In genomic region chr6:78345882-78346281, GRCh38 we compare ENCODE assay signal across 32 cellular contexts.
"Had no signal": no experiment of that assay in that cellular context is flagged by ENCODE, and none has a peak within 500 bp of the region (broad histone marks: within the 10 kb centered on the region; RNA-seq: fewer than 3 reads in every experiment).

No MANE protein-coding gene starts in this region.

- H3K27me3 ChIP-seq: ascending aorta, breast epithelium, cardiac muscle cell, colonic mucosa, heart left ventricle had no signal

- H3K36me3 Mint-ChIP-seq: activated CD4-positive, alpha-beta memory T cell treated with anti-CD3 and anti-CD28 coated beads for 36 hours; activated CD8-positive, alpha-beta memory T cell treated with anti-CD3 and anti-CD28 coated beads, Interleukin-2, amount 10 ng/mL, durations not matched to agents 7 days and 5 days; activated naive CD4-positive, alpha-beta T cell treated with anti-CD3 and anti-CD28 coated beads, Interleukin-2, amount 10 ng/mL, durations not matched to agents 7 days and 5 days; activated naive CD4-positive, alpha-beta T cell treated with anti-CD3 and anti-CD28 coated beads, Interleukin-2, amount 50 U/mL, for 72 hours; activated naive CD8-positive, alpha-beta T cell treated with anti-CD3 and anti-CD28 coated beads, Interleukin-2, amount 10 ng/mL, durations not matched to agents 7 days and 5 days; brain had no signal

- H3K9me3 Mint-ChIP-seq: activated CD4-positive, alpha-beta T cell treated with anti-CD3 and anti-CD28 coated beads, Interleukin-2, amount 10 ng/mL, durations not matched to agents 24 days and 14 days; activated naive CD4-positive, alpha-beta T cell treated with anti-CD3 and anti-CD28 coated beads, Interleukin-2, amount 10 ng/mL, durations not matched to agents 7 days and 5 days; activated naive CD8-positive, alpha-beta T cell treated with anti-CD3 and anti-CD28 coated beads, Interleukin-2, amount 10 ng/mL, durations not matched to agents 7 days and 5 days; activated T-helper 1 cell treated with anti-CD3 and anti-CD28 coated beads, Interleukin-12 subunit alpha, Interleukin-12 subunit beta, Interleukin-2, Interleukin-4 antibody, amounts not matched to agents 30 ng/mL and 10 ng/mL and 1 ng/mL, durations not matched to agents 14 hours and 24 hours and 36 hours; brain had no signal

- DNase-seq: activated CD4-positive, alpha-beta memory T cell treated with anti-CD3 and anti-CD28 coated beads for 36 hours; activated CD4-positive, alpha-beta T cell treated with anti-CD3 and anti-CD28 coated beads for 36 hours; activated CD4-positive, alpha-beta T cell treated with anti-CD3 and anti-CD28 coated beads, Interleukin-2, amount 10 ng/mL, durations not matched to agents 24 days and 14 days; activated CD4-positive, CD25-positive, alpha-beta regulatory T cell; activated CD4-positive, CD25-positive, alpha-beta regulatory T cell treated with anti-CD3 and anti-CD28 coated beads, Interleukin-2, amount 50 U/mL, for 72 hours; activated CD8-positive, alpha-beta memory T cell treated with anti-CD3 and anti-CD28 coated beads, Interleukin-2, amount 10 ng/mL, durations not matched to agents 7 days and 5 days; activated CD8-positive, alpha-beta memory T cell treated with anti-CD3 and anti-CD28 coated beads, Interleukin-2, amount 50 U/mL, for 4 hours; activated CD8-positive, alpha-beta T cell treated with anti-CD3 and anti-CD28 coated beads, Interleukin-2, amount 10 ng/mL, durations not matched to agents 7 days and 5 days; activated gamma-delta T cell; activated naive CD4-positive, alpha-beta T cell; activated naive CD4-positive, alpha-beta T cell treated with anti-CD3 and anti-CD28 coated beads, Interleukin-2, amount 10 ng/mL, durations not matched to agents 7 days and 5 days; activated naive CD8-positive, alpha-beta T cell treated with anti-CD3 and anti-CD28 coated beads, Interleukin-2, amount 10 ng/mL, durations not matched to agents 7 days and 5 days; activated T-cell treated with anti-CD3 and anti-CD28 coated beads, Interleukin-2, amount 50 U/mL, for 1 hour; activated T-cell treated with anti-CD3 and anti-CD28 coated beads, Interleukin-2, amount 50 U/mL, for 48 hours; central memory CD4-positive, alpha-beta T cell; cerebellar nuclear complex; colonic mucosa; effector CD8-positive, alpha-beta T cell; foreskin fibroblast; heart left ventricle; T-helper 1 cell; T-helper 17 cell; T1000; WERI-Rb-1 had no signal

- H3K27me3 Mint-ChIP-seq: activated CD4-positive, alpha-beta memory T cell treated with anti-CD3 and anti-CD28 coated beads for 36 hours; activated CD4-positive, alpha-beta T cell treated with anti-CD3 and anti-CD28 coated beads for 36 hours; activated CD4-positive, alpha-beta T cell treated with anti-CD3 and anti-CD28 coated beads, Interleukin-2, amount 10 ng/mL, durations not matched to agents 24 days and 14 days; activated CD8-positive, alpha-beta memory T cell treated with anti-CD3 and anti-CD28 coated beads, Interleukin-2, amount 10 ng/mL, durations not matched to agents 7 days and 5 days; activated naive CD4-positive, alpha-beta T cell treated with anti-CD3 and anti-CD28 coated beads, Interleukin-2, amount 10 ng/mL, durations not matched to agents 7 days and 5 days; activated naive CD8-positive, alpha-beta T cell treated with anti-CD3 and anti-CD28 coated beads, Interleukin-2, amount 10 ng/mL, durations not matched to agents 7 days and 5 days; brain; T-helper 17 cell had no signal

- H3K4me1 Mint-ChIP-seq: activated CD4-positive, alpha-beta T cell treated with anti-CD3 and anti-CD28 coated beads for 36 hours; activated CD4-positive, alpha-beta T cell treated with anti-CD3 and anti-CD28 coated beads, Interleukin-2, amount 10 ng/mL, durations not matched to agents 24 days and 14 days; activated CD8-positive, alpha-beta memory T cell treated with anti-CD3 and anti-CD28 coated beads, Interleukin-2, amount 10 ng/mL, durations not matched to agents 7 days and 5 days; activated naive CD4-positive, alpha-beta T cell treated with anti-CD3 and anti-CD28 coated beads, Interleukin-2, amount 10 ng/mL, durations not matched to agents 7 days and 5 days; activated naive CD8-positive, alpha-beta T cell treated with anti-CD3 and anti-CD28 coated beads, Interleukin-2, amount 10 ng/mL, durations not matched to agents 7 days and 5 days; brain; T-helper 17 cell had no signal

- H3K9me3 ChIP-seq: ascending aorta, breast epithelium, colonic mucosa, heart left ventricle had no signal

- H3K27ac ChIP-seq: ascending aorta, breast epithelium, cardiac muscle cell, colonic mucosa, heart left ventricle, WERI-Rb-1 had no signal

- H3K36me3 ChIP-seq: ascending aorta, breast epithelium, cardiac muscle cell, colonic mucosa, heart left ventricle, WERI-Rb-1 had no signal

- ATAC-seq: activated CD4-positive, alpha-beta T cell treated with anti-CD3 and anti-CD28 coated beads for 36 hours; activated CD8-positive, alpha-beta memory T cell treated with anti-CD3 and anti-CD28 coated beads, Interleukin-2, amount 10 ng/mL, durations not matched to agents 7 days and 5 days; activated CD8-positive, alpha-beta T cell treated with anti-CD3 and anti-CD28 coated beads, Interleukin-2, amount 10 ng/mL, durations not matched to agents 7 days and 5 days; activated naive CD4-positive, alpha-beta T cell treated with anti-CD3 and anti-CD28 coated beads, Interleukin-2, amount 50 U/mL, for 72 hours; esophagus mucosa; heart left ventricle; T-helper 17 cell had no signal

- H3K4me3 Mint-ChIP-seq: activated CD4-positive, alpha-beta memory T cell treated with anti-CD3 and anti-CD28 coated beads for 36 hours; activated CD4-positive, alpha-beta T cell treated with anti-CD3 and anti-CD28 coated beads for 36 hours; activated CD4-positive, alpha-beta T cell treated with anti-CD3 and anti-CD28 coated beads, Interleukin-2, amount 10 ng/mL, durations not matched to agents 24 days and 14 days; activated CD8-positive, alpha-beta memory T cell treated with anti-CD3 and anti-CD28 coated beads, Interleukin-2, amount 10 ng/mL, durations not matched to agents 7 days and 5 days; activated CD8-positive, alpha-beta T cell treated with anti-CD3 and anti-CD28 coated beads, Interleukin-2, amount 10 ng/mL, durations not matched to agents 7 days and 5 days; activated naive CD4-positive, alpha-beta T cell treated with anti-CD3 and anti-CD28 coated beads, Interleukin-2, amount 10 ng/mL, durations not matched to agents 7 days and 5 days; activated naive CD8-positive, alpha-beta T cell treated with anti-CD3 and anti-CD28 coated beads, Interleukin-2, amount 10 ng/mL, durations not matched to agents 7 days and 5 days; activated T-helper 1 cell treated with anti-CD3 and anti-CD28 coated beads, Interleukin-12 subunit alpha, Interleukin-12 subunit beta, Interleukin-2, Interleukin-4 antibody, amounts not matched to agents 30 ng/mL and 10 ng/mL and 1 ng/mL, durations not matched to agents 14 hours and 24 hours and 36 hours; brain; T-helper 17 cell; T-helper 2 cell treated with Interferon-gamma antibody and Interleukin-4, amounts not matched to agents 5 μg/mL and 100 μg/mL, for 36 hours had no signal

- H3K4me3 ChIP-seq: ascending aorta, breast epithelium, cardiac muscle cell, colonic mucosa, heart left ventricle had no signal

- H3K27ac Mint-ChIP-seq: activated CD4-positive, alpha-beta memory T cell treated with anti-CD3 and anti-CD28 coated beads for 36 hours; activated CD4-positive, alpha-beta T cell treated with anti-CD3 and anti-CD28 coated beads for 36 hours; activated CD4-positive, alpha-beta T cell treated with anti-CD3 and anti-CD28 coated beads, Interleukin-2, amount 10 ng/mL, durations not matched to agents 24 days and 14 days; activated CD8-positive, alpha-beta memory T cell treated with anti-CD3 and anti-CD28 coated beads, Interleukin-2, amount 10 ng/mL, durations not matched to agents 7 days and 5 days; activated CD8-positive, alpha-beta T cell treated with anti-CD3 and anti-CD28 coated beads, Interleukin-2, amount 10 ng/mL, durations not matched to agents 7 days and 5 days; activated naive CD4-positive, alpha-beta T cell treated with anti-CD3 and anti-CD28 coated beads, Interleukin-2, amount 10 ng/mL, durations not matched to agents 7 days and 5 days; activated naive CD4-positive, alpha-beta T cell treated with anti-CD3 and anti-CD28 coated beads, Interleukin-2, amount 50 U/mL, for 72 hours; activated naive CD8-positive, alpha-beta T cell treated with anti-CD3 and anti-CD28 coated beads, Interleukin-2, amount 10 ng/mL, durations not matched to agents 7 days and 5 days; activated T-helper 1 cell treated with anti-CD3 and anti-CD28 coated beads, Interleukin-12 subunit alpha, Interleukin-12 subunit beta, Interleukin-2, Interleukin-4 antibody, amounts not matched to agents 30 ng/mL and 10 ng/mL and 1 ng/mL, durations not matched to agents 14 hours and 24 hours and 36 hours; brain; T-helper 17 cell; T-helper 2 cell treated with Interferon-gamma antibody and Interleukin-4, amounts not matched to agents 5 μg/mL and 100 μg/mL, for 36 hours had no signal

- H3K4me1 ChIP-seq: ascending aorta, breast epithelium, colonic mucosa, heart left ventricle had no signal
